In the genomic region with DNA sequence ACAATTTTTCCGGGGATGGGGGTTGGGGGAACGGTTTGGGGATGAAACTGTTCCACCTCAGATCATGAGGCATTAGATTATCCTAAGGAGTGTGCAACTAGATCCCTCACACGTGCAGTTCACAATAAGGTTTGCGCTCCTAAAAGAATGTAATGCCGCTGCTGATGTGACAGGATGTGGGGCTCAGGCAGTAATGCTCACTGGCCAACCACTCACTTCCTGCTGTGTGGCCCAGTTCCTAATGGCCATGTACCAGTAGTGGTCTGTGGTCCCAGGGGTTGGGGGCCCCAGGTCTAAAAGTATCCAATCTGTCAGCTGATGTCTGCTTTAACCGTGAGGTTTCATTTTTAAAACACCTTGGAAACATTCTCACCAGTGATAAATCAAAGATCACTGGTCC, we compare ENCODE assay signal across 1 cellular context.
TF ChIP-seq lines count a peak whose summit lies in the region.

No MANE protein-coding gene starts in this region.

TF ChIP-seq in HepG2, 621 proteins besides CTCF, POLR2A, EP300 and RAD21:
- TF ChIP-seq, protein P1, sequence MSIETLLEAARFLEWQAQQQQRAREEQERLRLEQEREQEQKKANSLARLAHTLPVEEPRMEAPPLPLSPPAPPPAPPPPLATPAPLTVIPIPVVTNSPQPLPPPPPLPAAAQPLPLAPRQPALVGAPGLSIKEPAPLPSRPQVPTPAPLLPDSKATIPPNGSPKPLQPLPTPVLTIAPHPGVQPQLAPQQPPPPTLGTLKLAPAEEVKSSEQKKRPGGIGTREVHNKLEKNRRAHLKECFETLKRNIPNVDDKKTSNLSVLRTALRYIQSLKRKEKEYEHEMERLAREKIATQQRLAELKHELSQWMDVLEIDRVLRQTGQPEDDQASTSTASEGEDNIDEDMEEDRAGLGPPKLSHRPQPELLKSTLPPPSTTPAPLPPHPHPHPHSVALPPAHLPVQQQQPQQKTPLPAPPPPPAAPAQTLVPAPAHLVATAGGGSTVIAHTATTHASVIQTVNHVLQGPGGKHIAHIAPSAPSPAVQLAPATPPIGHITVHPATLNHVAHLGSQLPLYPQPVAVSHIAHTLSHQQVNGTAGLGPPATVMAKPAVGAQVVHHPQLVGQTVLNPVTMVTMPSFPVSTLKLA (IDR thresholded peaks at IDR 0.05), result no peak
- TF ChIP-seq ZNF776 (CRISPR knock-in tag; IDR thresholded peaks at IDR 0.05) (no peak), HNRNPLL (IDR thresholded peaks at IDR 0.05; ENCODE audit: low read depth, low read length, poor library complexity, severe bottlenecking) (no peak), ZNF556 (CRISPR knock-in tag; IDR thresholded peaks at IDR 0.05; ENCODE audit: borderline replicate concordance) (no peak), RBM39 (IDR thresholded peaks at IDR 0.05; ENCODE audit: low read depth, low read length, poor library complexity, severe bottlenecking) (no peak), ZFYVE20 (CRISPR knock-in tag; IDR thresholded peaks at IDR 0.05; ENCODE audit: borderline replicate concordance, low read depth) (no peak), ZNF350 (CRISPR knock-in tag; IDR thresholded peaks at IDR 0.05; ENCODE audit: borderline replicate concordance, low read depth) (no peak), THYN1 (CRISPR knock-in tag; IDR thresholded peaks at IDR 0.05; ENCODE audit: borderline replicate concordance, low read depth) (no peak), ZFP37 (CRISPR knock-in tag; IDR thresholded peaks at IDR 0.05; ENCODE audit: borderline replicate concordance) (no peak), MIXL1 (CRISPR knock-in tag; IDR thresholded peaks at IDR 0.05) (no peak), TEAD2 (CRISPR knock-in tag; IDR thresholded peaks at IDR 0.05) (no peak), PPARG (CRISPR knock-in tag; conservative IDR thresholded peaks at IDR 0.05) (no peak), KLF13 (CRISPR knock-in tag; IDR thresholded peaks at IDR 0.05) (no peak), ONECUT2 (CRISPR knock-in tag; IDR thresholded peaks at IDR 0.05) (no peak)
- TF ChIP-seq, protein P2, sequence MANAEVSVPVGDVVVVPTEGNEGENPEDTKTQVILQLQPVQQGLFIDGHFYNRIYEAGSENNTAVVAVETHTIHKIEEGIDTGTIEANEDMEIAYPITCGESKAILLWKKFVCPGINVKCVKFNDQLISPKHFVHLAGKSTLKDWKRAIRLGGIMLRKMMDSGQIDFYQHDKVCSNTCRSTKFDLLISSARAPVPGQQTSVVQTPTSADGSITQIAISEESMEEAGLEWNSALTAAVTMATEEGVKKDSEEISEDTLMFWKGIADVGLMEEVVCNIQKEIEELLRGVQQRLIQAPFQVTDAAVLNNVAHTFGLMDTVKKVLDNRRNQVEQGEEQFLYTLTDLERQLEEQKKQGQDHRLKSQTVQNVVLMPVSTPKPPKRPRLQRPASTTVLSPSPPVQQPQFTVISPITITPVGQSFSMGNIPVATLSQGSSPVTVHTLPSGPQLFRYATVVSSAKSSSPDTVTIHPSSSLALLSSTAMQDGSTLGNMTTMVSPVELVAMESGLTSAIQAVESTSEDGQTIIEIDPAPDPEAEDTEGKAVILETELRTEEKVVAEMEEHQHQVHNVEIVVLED (CRISPR knock-in tag; IDR thresholded peaks at IDR 0.05; ENCODE audit: borderline replicate concordance), result no peak
- TF ChIP-seq, protein P3, sequence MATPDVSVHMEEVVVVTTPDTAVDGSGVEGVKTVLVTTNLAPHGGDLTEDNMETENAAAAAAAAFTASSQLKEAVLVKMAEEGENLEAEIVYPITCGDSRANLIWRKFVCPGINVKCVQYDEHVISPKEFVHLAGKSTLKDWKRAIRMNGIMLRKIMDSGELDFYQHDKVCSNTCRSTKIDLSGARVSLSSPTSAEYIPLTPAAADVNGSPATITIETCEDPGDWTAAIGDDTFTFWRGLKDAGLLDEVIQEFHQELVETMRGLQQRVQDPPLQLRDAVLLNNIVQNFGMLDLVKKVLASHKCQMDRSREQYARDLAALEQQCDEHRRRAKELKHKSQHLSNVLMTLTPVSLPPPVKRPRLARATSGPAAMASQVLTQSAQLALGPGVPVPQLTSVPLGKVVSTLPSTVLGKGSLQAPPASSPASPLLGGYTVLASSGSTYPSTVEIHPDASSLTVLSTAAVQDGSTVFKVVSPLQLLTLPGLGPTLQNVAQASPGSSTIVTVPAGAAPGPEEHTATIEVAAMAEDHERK (CRISPR knock-in tag; IDR thresholded peaks at IDR 0.05; ENCODE audit: low read depth), result no peak
- TF ChIP-seq, protein P4, sequence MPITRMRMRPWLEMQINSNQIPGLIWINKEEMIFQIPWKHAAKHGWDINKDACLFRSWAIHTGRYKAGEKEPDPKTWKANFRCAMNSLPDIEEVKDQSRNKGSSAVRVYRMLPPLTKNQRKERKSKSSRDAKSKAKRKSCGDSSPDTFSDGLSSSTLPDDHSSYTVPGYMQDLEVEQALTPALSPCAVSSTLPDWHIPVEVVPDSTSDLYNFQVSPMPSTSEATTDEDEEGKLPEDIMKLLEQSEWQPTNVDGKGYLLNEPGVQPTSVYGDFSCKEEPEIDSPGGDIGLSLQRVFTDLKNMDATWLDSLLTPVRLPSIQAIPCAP (CRISPR knock-in tag; IDR thresholded peaks at IDR 0.05; ENCODE audit: low read depth), result no peak
- TF ChIP-seq, protein P5, sequence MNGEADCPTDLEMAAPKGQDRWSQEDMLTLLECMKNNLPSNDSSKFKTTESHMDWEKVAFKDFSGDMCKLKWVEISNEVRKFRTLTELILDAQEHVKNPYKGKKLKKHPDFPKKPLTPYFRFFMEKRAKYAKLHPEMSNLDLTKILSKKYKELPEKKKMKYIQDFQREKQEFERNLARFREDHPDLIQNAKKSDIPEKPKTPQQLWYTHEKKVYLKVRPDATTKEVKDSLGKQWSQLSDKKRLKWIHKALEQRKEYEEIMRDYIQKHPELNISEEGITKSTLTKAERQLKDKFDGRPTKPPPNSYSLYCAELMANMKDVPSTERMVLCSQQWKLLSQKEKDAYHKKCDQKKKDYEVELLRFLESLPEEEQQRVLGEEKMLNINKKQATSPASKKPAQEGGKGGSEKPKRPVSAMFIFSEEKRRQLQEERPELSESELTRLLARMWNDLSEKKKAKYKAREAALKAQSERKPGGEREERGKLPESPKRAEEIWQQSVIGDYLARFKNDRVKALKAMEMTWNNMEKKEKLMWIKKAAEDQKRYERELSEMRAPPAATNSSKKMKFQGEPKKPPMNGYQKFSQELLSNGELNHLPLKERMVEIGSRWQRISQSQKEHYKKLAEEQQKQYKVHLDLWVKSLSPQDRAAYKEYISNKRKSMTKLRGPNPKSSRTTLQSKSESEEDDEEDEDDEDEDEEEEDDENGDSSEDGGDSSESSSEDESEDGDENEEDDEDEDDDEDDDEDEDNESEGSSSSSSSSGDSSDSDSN (CRISPR knock-in tag; IDR thresholded peaks at IDR 0.05), result no peak
- TF ChIP-seq, protein P6, sequence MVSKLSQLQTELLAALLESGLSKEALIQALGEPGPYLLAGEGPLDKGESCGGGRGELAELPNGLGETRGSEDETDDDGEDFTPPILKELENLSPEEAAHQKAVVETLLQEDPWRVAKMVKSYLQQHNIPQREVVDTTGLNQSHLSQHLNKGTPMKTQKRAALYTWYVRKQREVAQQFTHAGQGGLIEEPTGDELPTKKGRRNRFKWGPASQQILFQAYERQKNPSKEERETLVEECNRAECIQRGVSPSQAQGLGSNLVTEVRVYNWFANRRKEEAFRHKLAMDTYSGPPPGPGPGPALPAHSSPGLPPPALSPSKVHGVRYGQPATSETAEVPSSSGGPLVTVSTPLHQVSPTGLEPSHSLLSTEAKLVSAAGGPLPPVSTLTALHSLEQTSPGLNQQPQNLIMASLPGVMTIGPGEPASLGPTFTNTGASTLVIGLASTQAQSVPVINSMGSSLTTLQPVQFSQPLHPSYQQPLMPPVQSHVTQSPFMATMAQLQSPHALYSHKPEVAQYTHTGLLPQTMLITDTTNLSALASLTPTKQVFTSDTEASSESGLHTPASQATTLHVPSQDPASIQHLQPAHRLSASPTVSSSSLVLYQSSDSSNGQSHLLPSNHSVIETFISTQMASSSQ (IDR thresholded peaks at IDR 0.05; ENCODE audit: low read depth), result no peak
- TF ChIP-seq, protein P6 (CRISPR knock-in tag; IDR thresholded peaks at IDR 0.05; ENCODE audit: borderline replicate concordance), result no peak
- TF ChIP-seq, protein P7, sequence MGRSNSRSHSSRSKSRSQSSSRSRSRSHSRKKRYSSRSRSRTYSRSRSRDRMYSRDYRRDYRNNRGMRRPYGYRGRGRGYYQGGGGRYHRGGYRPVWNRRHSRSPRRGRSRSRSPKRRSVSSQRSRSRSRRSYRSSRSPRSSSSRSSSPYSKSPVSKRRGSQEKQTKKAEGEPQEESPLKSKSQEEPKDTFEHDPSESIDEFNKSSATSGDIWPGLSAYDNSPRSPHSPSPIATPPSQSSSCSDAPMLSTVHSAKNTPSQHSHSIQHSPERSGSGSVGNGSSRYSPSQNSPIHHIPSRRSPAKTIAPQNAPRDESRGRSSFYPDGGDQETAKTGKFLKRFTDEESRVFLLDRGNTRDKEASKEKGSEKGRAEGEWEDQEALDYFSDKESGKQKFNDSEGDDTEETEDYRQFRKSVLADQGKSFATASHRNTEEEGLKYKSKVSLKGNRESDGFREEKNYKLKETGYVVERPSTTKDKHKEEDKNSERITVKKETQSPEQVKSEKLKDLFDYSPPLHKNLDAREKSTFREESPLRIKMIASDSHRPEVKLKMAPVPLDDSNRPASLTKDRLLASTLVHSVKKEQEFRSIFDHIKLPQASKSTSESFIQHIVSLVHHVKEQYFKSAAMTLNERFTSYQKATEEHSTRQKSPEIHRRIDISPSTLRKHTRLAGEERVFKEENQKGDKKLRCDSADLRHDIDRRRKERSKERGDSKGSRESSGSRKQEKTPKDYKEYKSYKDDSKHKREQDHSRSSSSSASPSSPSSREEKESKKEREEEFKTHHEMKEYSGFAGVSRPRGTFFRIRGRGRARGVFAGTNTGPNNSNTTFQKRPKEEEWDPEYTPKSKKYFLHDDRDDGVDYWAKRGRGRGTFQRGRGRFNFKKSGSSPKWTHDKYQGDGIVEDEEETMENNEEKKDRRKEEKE (IDR thresholded peaks at IDR 0.05), result no peak
